In the genomic region with DNA sequence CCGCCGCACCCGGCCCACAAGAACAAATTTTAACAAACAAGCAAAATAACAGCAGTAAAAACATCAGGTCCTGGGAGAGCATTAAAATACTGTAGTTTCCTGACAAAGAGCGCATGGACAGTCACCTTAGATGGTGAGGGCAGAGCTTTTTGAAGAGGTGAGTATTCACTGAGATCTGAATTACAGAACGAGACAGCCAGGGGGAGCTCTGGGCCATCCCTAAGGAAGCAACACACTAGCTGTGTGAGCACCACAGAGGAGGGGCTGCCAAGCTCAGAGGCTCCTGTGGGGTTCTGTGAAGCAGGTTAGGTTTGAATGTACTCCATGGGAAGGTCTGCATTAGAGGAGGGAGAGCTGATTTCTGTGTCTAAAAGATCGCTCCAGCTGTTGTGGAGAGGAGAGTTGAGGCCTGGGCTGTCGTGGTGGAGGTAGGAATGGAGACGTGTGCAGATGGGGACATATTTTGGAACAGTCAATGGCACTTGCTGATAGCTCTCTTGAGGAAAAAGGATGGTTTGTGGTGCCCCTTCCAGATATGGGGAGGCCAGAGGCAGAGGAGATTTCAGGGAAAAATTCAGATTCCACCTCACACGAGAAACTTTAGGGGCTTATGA, we compare ENCODE assay signal across 8 cellular contexts.
DNase-seq lines count a peak whose midpoint lies in the region; ATAC-seq and TF ChIP-seq lines count a peak whose summit lies in the region.

No MANE protein-coding gene starts in this region.

- intact Hi-C loops in right lobe of liver (cut with DNase I): loop anchor here (10.0 kb wide), 1 partner anchor 187 kb away; the partner anchor contains the start of gene HECTD4 (in 2 of the 2)

- no peak overlapping the region for H3K27ac ChIP-seq in VCaP
- no peak overlapping the region for H3K27ac ChIP-seq in right lobe of liver

- H3K9me3 ChIP-seq in right lobe of liver: no peaks in the 10 kb centered on the region

- no peaks in the 10 kb centered on the region for H3K4me1 ChIP-seq in right lobe of liver

- no peak for TF ChIP-seq POLR2A in right lobe of liver (IDR thresholded peaks at IDR 0.05)

- DNase-seq in 8988T (peak; percentile 71), NCI-H2107 treated with DMSO at 0.1 percent for 48 hours (lab: John Stamatoyannopoulos, UW; ENCODE audit: unreplicated experiment) (peak; percentile 50), cerebellum (ENCODE audit: low spot score) (peak; percentile 86), right lobe of liver (peak in 2 of 3 donors; percentile 57 to 71)
- DNase-seq in stimulated activated CD8-positive, alpha-beta memory T cell treated with anti-CD3 and anti-CD28 coated beads, Interleukin-4, amount 100 ng/mL, for 24 hours (ENCODE audit: low read depth): peak; percentile 30

- no peaks in the 10 kb centered on the region for H3K27me3 ChIP-seq in right lobe of liver

- H3K4me3 ChIP-seq in right lobe of liver: no peak overlapping the region

- H3K36me3 ChIP-seq in right lobe of liver: peaks cover 0 to 41% (median 5%) of the 10 kb centered on the region in 4 donors

- 77% methylated on average over 8 of the region's 9 CpGs for WGBS in right lobe of liver (ENCODE audit: insufficient coverage, low coverage, low lambda C conversion rate, missing lambda C conversion rate)

- peak; percentile 94 to 98 (median 94) for ATAC-seq in right lobe of liver
- ATAC-seq in GM19328 (IDR thresholded peaks at IDR 0.05; ENCODE audit: unreplicated experiment): no peak

- TF ChIP-seq CTCF in GM12874 (IDR thresholded peaks at IDR 0.05; ENCODE audit: insufficient read depth, low read depth, low read length) (peak; percentile 63), VCaP (conservative IDR thresholded peaks at IDR 0.05) (peak; percentile 91), right lobe of liver (IDR thresholded peaks at IDR 0.05) (peak; percentile 58 to 66 (median 64))

Comparison
In these comparisons a context has a peak if more than half of its experiments do, and no peak if none do; other contexts are left out.
1. DNase-seq: peak in every context shown above with its lines; median percentile 86 in cerebellum; 71 in 8988T; 64 in right lobe of liver; 50 in NCI-H2107 treated with DMSO at 0.1 percent for 48 hours; 30 in stimulated activated CD8-positive, alpha-beta memory T cell treated with anti-CD3 and anti-CD28 coated beads, Interleukin-4, amount 100 ng/mL, for 24 hours.